ENCODE assay signal across 19 cellular contexts in the genomic region with DNA sequence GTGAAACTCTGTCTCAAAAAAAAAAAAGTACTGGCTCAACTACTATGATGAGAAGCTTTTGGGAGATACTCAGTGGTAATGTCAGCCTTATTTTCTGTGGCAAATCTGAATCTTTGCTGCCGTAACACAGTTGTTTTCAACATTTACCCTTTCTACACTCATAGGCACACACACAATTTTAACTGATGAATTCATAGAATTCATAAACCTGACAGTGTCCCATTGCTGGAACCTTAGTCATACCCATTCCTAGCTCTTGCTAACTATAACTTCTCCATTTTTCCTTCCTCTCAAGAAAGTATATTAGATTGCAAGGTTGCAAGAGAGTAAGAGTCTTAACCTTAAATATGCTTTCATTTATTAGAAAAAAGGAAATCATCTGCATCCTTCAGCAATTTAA.
"Had no signal": no experiment of that assay in that cellular context is flagged by ENCODE, and none has a peak within 500 bp of the region (broad histone marks: within the 10 kb centered on the region; RNA-seq: fewer than 3 reads in every experiment).

No MANE protein-coding gene starts in this region.

- H3K36me3 ChIP-seq: cardiac muscle cell, esophagus squamous epithelium, heart left ventricle, transverse colon, uterus had no signal

- H3K9me3 ChIP-seq: body of pancreas, transverse colon, uterus had no signal

- H3K27me3 ChIP-seq: body of pancreas, cardiac muscle cell, esophagus squamous epithelium, heart left ventricle, transverse colon, uterus had no signal

- H3K4me3 ChIP-seq: body of pancreas, cardiac muscle cell, esophagus squamous epithelium, heart left ventricle, skin epidermis, transverse colon, uterus had no signal

- DNase-seq: activated CD4-positive, alpha-beta memory T cell treated with anti-CD3 and anti-CD28 coated beads, Interleukin-2, amount 10 ng/mL, durations not matched to agents 7 days and 5 days; activated CD4-positive, alpha-beta T cell treated with anti-CD3 and anti-CD28 coated beads for 48 hours; activated CD8-positive, alpha-beta memory T cell treated with anti-CD3 and anti-CD28 coated beads, Interleukin-2, amount 10 ng/mL, durations not matched to agents 7 days and 5 days; activated effector memory CD4-positive, alpha-beta T cell treated with anti-CD3 and anti-CD28 coated beads, Interleukin-2, amount 50 U/mL, for 16 hours; activated naive CD4-positive, alpha-beta T cell treated with anti-CD3 and anti-CD28 coated beads, Interleukin-2, amount 10 ng/mL, durations not matched to agents 7 days and 5 days; activated T-cell treated with anti-CD3 and anti-CD28 coated beads for 4 hours; cortex of kidney; esophagus squamous epithelium; heart left ventricle; left cardiac atrium; right cardiac atrium; stimulated activated CD4-positive, alpha-beta T cell treated with anti-CD3 and anti-CD28 coated beads, Interleukin-2, amount 100 ng/mL, for 24 hours; stimulated activated naive B cell treated with anti-CD40 and anti-IgM and Interleukin-4, amounts not matched to agents 10 μg/mL and 1 μg/mL and 100 μg/mL, for 72 hours; transverse colon; uterus had no signal

- H3K9ac ChIP-seq: parathyroid adenoma had no signal

- H3K27ac ChIP-seq: body of pancreas, cardiac muscle cell, esophagus squamous epithelium, heart left ventricle, parathyroid adenoma, skin epidermis, transverse colon, uterus had no signal

- H2AFZ ChIP-seq: parathyroid adenoma had no signal

- ATAC-seq: activated CD8-positive, alpha-beta memory T cell treated with anti-CD3 and anti-CD28 coated beads, Interleukin-2, amount 10 ng/mL, durations not matched to agents 7 days and 5 days; body of pancreas; heart left ventricle; left cardiac atrium; right cardiac atrium; stimulated activated naive B cell treated with anti-CD40 and anti-IgM and Interleukin-4, amounts not matched to agents 10 μg/mL and 1 μg/mL and 100 μg/mL, for 72 hours had no signal

- H3K4me1 ChIP-seq: body of pancreas, esophagus squamous epithelium, parathyroid adenoma, transverse colon, uterus had no signal
